ENCODE assay signal across 8 cellular contexts in the genomic region with DNA sequence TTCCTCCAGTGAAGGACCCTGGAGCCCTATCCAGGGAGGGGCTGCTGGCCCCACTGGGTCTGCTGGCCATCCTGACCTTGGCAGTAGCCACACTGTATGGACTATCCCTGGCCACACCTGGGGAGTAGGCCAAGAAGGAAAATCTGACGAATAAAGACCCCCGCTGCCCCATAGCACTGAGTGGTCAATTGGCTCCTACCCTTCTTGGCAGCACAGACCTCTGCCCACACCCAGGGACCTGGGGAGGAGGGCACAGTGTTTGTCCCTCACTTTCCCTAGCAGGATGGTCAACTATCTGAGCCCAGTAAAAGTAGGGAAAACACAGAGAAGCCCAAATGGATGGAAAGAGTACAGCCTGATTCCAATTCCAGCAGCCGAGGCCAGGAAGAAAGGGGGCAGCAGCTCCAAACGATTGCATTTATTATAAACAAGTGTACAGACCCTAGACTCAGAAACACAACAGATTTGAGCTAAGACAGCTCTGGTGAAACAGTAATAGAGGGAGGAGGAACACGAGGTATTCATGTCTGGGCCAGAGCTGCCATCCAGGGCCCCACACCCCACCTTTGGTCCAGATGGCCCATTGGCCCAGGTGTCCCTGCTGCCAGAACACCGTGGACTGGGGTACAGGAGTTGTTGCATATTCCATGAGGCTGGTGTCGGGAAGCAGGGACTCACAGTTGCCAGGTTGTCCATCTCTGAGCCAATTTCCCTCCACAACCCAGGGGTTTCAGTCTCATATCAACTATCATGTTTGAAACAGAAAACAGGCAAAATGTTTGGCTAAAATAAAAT. TPM values are rescaled to one million over a fixed set of nuclear protein-coding genes. Genes with fewer than 3 reads are reported as not detected.
DNase-seq lines count a peak whose midpoint lies in the region; ATAC-seq, FAIRE-seq and TF ChIP-seq lines count a peak whose summit lies in the region.

No MANE protein-coding gene starts in this region.

- no peak for FAIRE-seq in small intestine (lab: Jason Lieb, UNC)

- no peaks in the 10 kb centered on the region for H3K9me3 Mint-ChIP-seq in WTC11

- H3K36me3 ChIP-seq in GM23248 (ENCODE audit: low read depth), result peaks cover 6% of the 10 kb centered on the region; the same call in 1 of the 2 replicates
- H3K36me3 ChIP-seq in gastroesophageal sphincter, result peaks cover 0 to 52% of the 10 kb centered on the region in 2 donors
- H3K36me3 ChIP-seq in small intestine (ENCODE audit: control insufficient read depth in 2 of 2, insufficient read depth in 2 of 2, low read length in 2 of 2), result no peaks in the 10 kb centered on the region

- H3K4me3 ChIP-seq in GM23248 (peak overlapping the region; percentile 73; the same call in 1 of the 2 replicates), gastroesophageal sphincter (peak overlapping the region in 1 of 2 donors; percentile 57), small intestine (ENCODE audit: low read depth in 1 of 2, low read length in 2 of 2) (no peak overlapping the region)

- H3K27ac Mint-ChIP-seq in WTC11, result peak overlapping the region; percentile 64

- H3K4me3 Mint-ChIP-seq in WTC11, result no peak overlapping the region

- no peaks in the 10 kb centered on the region for H3K9me2 ChIP-seq in GM23248 (ENCODE audit: insufficient read depth)

- TF ChIP-seq CTCF in WTC11 (IDR thresholded peaks at IDR 0.05), result no peak
- TF ChIP-seq CTCF in gastroesophageal sphincter (IDR thresholded peaks at IDR 0.05), result no peak

- WGBS in GM23248 (ENCODE audit: low coverage in 1 of 2, low lambda C conversion rate in 2 of 2, missing lambda C conversion rate in 2 of 2), 2 experiments, result 42 to 53% methylated on average over 7 of the region's 7 CpGs
- WGBS in gastroesophageal sphincter (ENCODE audit: low coverage in 1 of 2), 2 donors, result 50 to 53% methylated on average over 3 to 6 of the region's 7 CpGs
- 49 to 56% (median 52%) methylated on average over 7 of the region's 7 CpGs for WGBS in small intestine, 3 donors

- H3K27ac ChIP-seq in GM23248 (peak overlapping the region; percentile 99), gastroesophageal sphincter (peak overlapping the region; percentile 92 to 98 (median 97)), small intestine (ENCODE audit: low read depth in 1 of 2, low read length in 1 of 2) (peak overlapping the region; percentile 56 to 96)

- peaks cover 62% of the 10 kb centered on the region for H3K79me2 ChIP-seq in GM23248 (ENCODE audit: insufficient read depth)

- no peak for DNase-seq in GM23248
- no peak for DNase-seq in WTC11 (ENCODE audit: low spot score)
- DNase-seq in small intestine, result no peak
- DNase-seq in stimulated activated CD8-positive, alpha-beta memory T cell treated with anti-CD3 and anti-CD28 coated beads, Interleukin-4, amount 100 ng/mL, for 48 hours, result no peak
- no peak for DNase-seq in effector CD8-positive, alpha-beta T cell (lab: John Stamatoyannopoulos, UW)
- no peak for DNase-seq in activated CD4-positive, alpha-beta T cell treated with anti-CD3 and anti-CD28 coated beads for 48 hours

- no peaks in the 10 kb centered on the region for H3K27me3 Mint-ChIP-seq in WTC11 (ENCODE audit: low read depth)

- H2AFZ ChIP-seq in GM23248, result no peak overlapping the region

- H3K4me2 ChIP-seq in GM23248 (ENCODE audit: unreplicated experiment), result peak overlapping the region; percentile 69

- in situ Hi-C loops in GM23248 (cut with MboI), result loop anchor here (5.0 kb wide), 1 partner anchor 85 kb away; no protein-coding TSS in a partner anchor

- peaks cover 17% of the 10 kb centered on the region for H3F3A ChIP-seq in GM23248 (ENCODE audit: insufficient read depth)

- peaks cover 19% of the 10 kb centered on the region; the same call in 1 of the 2 replicates for H3K36me3 Mint-ChIP-seq in WTC11

- POLR2A ChIA-PET in WTC11 (lab: Charles Lee), result interaction anchor here (0.6 to 1.7 kb wide), 2 partner anchors 7 to 21 kb away, joined by 3 to 7 read pairs; a partner anchor contains a TSS

- ATAC-seq in WTC11 (no peak), gastroesophageal sphincter (no peak), HG03196 (IDR thresholded peaks at IDR 0.05; ENCODE audit: unreplicated experiment) (no peak)

- CTCF ChIA-PET in WTC11 (lab: Charles Lee), result interaction anchor here (1.1 to 2.8 kb wide), 5 partner anchors 32 to 169 kb away, joined by 4 to 13 read pairs (median 9); no protein-coding TSS in a partner anchor

- H3K27me3 ChIP-seq in GM23248 (replicated peaks; ENCODE audit: insufficient read depth) (no peaks in the 10 kb centered on the region), gastroesophageal sphincter (no peaks in the 10 kb centered on the region), small intestine (ENCODE audit: control insufficient read depth in 2 of 2, insufficient read depth in 2 of 2, low read length in 2 of 2) (no peaks in the 10 kb centered on the region)

- peaks cover 21% of the 10 kb centered on the region for H3K4me1 Mint-ChIP-seq in WTC11

- H3K9me3 ChIP-seq in GM23248 (ENCODE audit: low read depth) (no peaks in the 10 kb centered on the region), gastroesophageal sphincter (no peaks in the 10 kb centered on the region), small intestine (ENCODE audit: control insufficient read depth, low read depth) (no peaks in the 10 kb centered on the region)

- H3K9ac ChIP-seq in GM23248, result peak overlapping the region; percentile 92

- TF ChIP-seq EP300 in gastroesophageal sphincter (IDR thresholded peaks at IDR 0.05), result no peak

- H3K4me1 ChIP-seq in GM23248 (ENCODE audit: insufficient read depth) (peaks cover 32% of the 10 kb centered on the region), gastroesophageal sphincter (peaks cover 4 to 81% (median 63%) of the 10 kb centered on the region in 3 donors), small intestine (ENCODE audit: control insufficient read depth in 2 of 2, insufficient read depth in 1 of 2, low read depth in 1 of 2, low read length in 1 of 2) (peaks cover 16% of the 10 kb centered on the region in 2 donors)

- TF ChIP-seq POLR2A in gastroesophageal sphincter (IDR thresholded peaks at IDR 0.05), result no peak

- no peaks in the 10 kb centered on the region for H4K20me1 ChIP-seq in GM23248 (ENCODE audit: insufficient read depth)

TF ChIP-seq in WTC11, 78 proteins besides CTCF, POLR2A, EP300 and RAD21 (continues in another document):
- TF ChIP-seq IRF2 (CRISPR knock-in tag; IDR thresholded peaks at IDR 0.05; ENCODE audit: borderline replicate concordance, low read depth), result no peak
- TF ChIP-seq, protein P1, sequence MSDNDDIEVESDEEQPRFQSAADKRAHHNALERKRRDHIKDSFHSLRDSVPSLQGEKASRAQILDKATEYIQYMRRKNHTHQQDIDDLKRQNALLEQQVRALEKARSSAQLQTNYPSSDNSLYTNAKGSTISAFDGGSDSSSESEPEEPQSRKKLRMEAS (CRISPR knock-in tag; IDR thresholded peaks at IDR 0.05), result no peak
- TF ChIP-seq ZNF423 (CRISPR knock-in tag; IDR thresholded peaks at IDR 0.05), result no peak
- TF ChIP-seq TEAD4 (CRISPR knock-in tag; IDR thresholded peaks at IDR 0.05), result no peak
- no peak for TF ChIP-seq ZNF121 (CRISPR knock-in tag; IDR thresholded peaks at IDR 0.05)
- TF ChIP-seq, protein P2, sequence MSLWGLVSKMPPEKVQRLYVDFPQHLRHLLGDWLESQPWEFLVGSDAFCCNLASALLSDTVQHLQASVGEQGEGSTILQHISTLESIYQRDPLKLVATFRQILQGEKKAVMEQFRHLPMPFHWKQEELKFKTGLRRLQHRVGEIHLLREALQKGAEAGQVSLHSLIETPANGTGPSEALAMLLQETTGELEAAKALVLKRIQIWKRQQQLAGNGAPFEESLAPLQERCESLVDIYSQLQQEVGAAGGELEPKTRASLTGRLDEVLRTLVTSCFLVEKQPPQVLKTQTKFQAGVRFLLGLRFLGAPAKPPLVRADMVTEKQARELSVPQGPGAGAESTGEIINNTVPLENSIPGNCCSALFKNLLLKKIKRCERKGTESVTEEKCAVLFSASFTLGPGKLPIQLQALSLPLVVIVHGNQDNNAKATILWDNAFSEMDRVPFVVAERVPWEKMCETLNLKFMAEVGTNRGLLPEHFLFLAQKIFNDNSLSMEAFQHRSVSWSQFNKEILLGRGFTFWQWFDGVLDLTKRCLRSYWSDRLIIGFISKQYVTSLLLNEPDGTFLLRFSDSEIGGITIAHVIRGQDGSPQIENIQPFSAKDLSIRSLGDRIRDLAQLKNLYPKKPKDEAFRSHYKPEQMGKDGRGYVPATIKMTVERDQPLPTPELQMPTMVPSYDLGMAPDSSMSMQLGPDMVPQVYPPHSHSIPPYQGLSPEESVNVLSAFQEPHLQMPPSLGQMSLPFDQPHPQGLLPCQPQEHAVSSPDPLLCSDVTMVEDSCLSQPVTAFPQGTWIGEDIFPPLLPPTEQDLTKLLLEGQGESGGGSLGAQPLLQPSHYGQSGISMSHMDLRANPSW (CRISPR knock-in tag; conservative IDR thresholded peaks at IDR 0.05; ENCODE audit: low read depth), result no peak
- TF ChIP-seq ELF4 (CRISPR knock-in tag; IDR thresholded peaks at IDR 0.05; ENCODE audit: low read depth), result no peak
- no peak for TF ChIP-seq MXD4 (CRISPR knock-in tag; IDR thresholded peaks at IDR 0.05; ENCODE audit: borderline replicate concordance)

RNA-seq across cellular contexts. Expression of a gene that starts 21.1 kb away (rescaled TPM):
- total RNA-seq in GM23248 (2014; rRNA removed; shearing (Covaris generic)), result 8.4 and 9.5 TPM in 2 replicates
- 4.2 and 4.6 TPM in 2 replicates for polyA plus RNA-seq in GM23248 (2016; fragmentation: Nextera tagmentation; extraction: Ambion mirVana)
- 15.5 to 18.2 TPM (median 15.6 TPM) in 3 replicates for total RNA-seq in WTC11 (2021)
- total RNA-seq in gastroesophageal sphincter, result 1 to 10 TPM; 3.0 to 6.8 (median 5.2) TPM
- polyA plus RNA-seq in small intestine, result 1 to 10 TPM; 1.1 to 4.8 (median 1.6) TPM

RNA-seq across cellular contexts. Expression of a gene that starts 27.6 kb away (rescaled TPM):
- 150 and 244 TPM in 2 replicates for total RNA-seq in GM23248 (2014; rRNA removed; shearing (Covaris generic))
- 535 and 552 TPM in 2 replicates for polyA plus RNA-seq in GM23248 (2016; fragmentation: Nextera tagmentation; extraction: Ambion mirVana)
- total RNA-seq in WTC11 (2021), result 281 to 318 TPM (median 285 TPM) in 3 replicates
- 100 to 1,000 TPM; 200 to 329 (median 260) TPM for total RNA-seq in gastroesophageal sphincter
- polyA plus RNA-seq in small intestine, result 100 to 1,000 TPM; 431 to 744 (median 617) TPM

RNA-seq across cellular contexts. Expression of a gene that starts 27.8 kb away (rescaled TPM):
- total RNA-seq in GM23248 (2014; rRNA removed; shearing (Covaris generic)), result 10.1 and 10.6 TPM in 2 replicates
- polyA plus RNA-seq in GM23248 (2016; fragmentation: Nextera tagmentation; extraction: Ambion mirVana) (14.0 and 14.9 TPM in 2 replicates), small intestine (10 to 100 TPM; 11.1 to 22.6 (median 20.8) TPM)
- total RNA-seq in WTC11 (2021) (23.9 to 25.1 TPM (median 24.7 TPM) in 3 replicates), gastroesophageal sphincter (10 to 100 TPM; 10.2 to 32.6 (median 26.3) TPM)

RNA-seq across cellular contexts. Expression of a gene that starts 36.3 kb away (rescaled TPM):
- 153 and 154 TPM in 2 replicates for total RNA-seq in GM23248 (2014; rRNA removed; shearing (Covaris generic))
- polyA plus RNA-seq in GM23248 (2016; fragmentation: Nextera tagmentation; extraction: Ambion mirVana) (215 and 223 TPM in 2 replicates), small intestine (100 to 1,000 TPM in 1 of 3 donors, 10 to 100 TPM in 2; 68.2 to 135 (median 77.8) TPM)
- total RNA-seq in WTC11 (2021) (137 to 165 TPM (median 158 TPM) in 3 replicates), gastroesophageal sphincter (100 to 1,000 TPM in 3 of 4 donors, 10 to 100 TPM in 1; 98.2 to 191 (median 122) TPM)

RNA-seq across cellular contexts. Expression of a gene that starts 37.8 kb away (rescaled TPM):
- 5.5 and 8.0 TPM in 2 replicates for total RNA-seq in GM23248 (2014; rRNA removed; shearing (Covaris generic))
- polyA plus RNA-seq in GM23248 (2016; fragmentation: Nextera tagmentation; extraction: Ambion mirVana) (3.3 and 4.9 TPM in 2 replicates), small intestine (10 to 100 TPM; 56.5 to 61.7 (median 59.1) TPM)
- total RNA-seq in WTC11 (2021) (119 to 143 TPM (median 125 TPM) in 3 replicates), gastroesophageal sphincter (100 to 1,000 TPM; 125 to 186 (median 147) TPM)
